In genomic region chr2:113707106-113707505, GRCh38 we compare ENCODE assay signal across 19 cellular contexts. TPM values are rescaled to one million over a fixed set of nuclear protein-coding genes. Genes with fewer than 3 reads are reported as not detected.
DNase-seq lines count a peak whose midpoint lies in the region; ATAC-seq, FAIRE-seq and TF ChIP-seq lines count a peak whose summit lies in the region.
"Had no signal": no experiment of that assay in that cellular context is flagged by ENCODE, and none has a peak within 500 bp of the region (broad histone marks: within the 10 kb centered on the region; RNA-seq: fewer than 3 reads in every experiment).

No MANE protein-coding gene starts in this region.

- no peaks in the 10 kb centered on the region for H3K9me3 ChIP-seq in small intestine (ENCODE audit: control insufficient read depth, low read depth)
- H3K9me3 ChIP-seq: MG63, SJSA1 had no signal

- no peaks in the 10 kb centered on the region for H3K4me1 Mint-ChIP-seq in activated naive CD4-positive, alpha-beta T cell treated with anti-CD3 and anti-CD28 coated beads, Interleukin-2, amount 50 U/mL, for 24 hours
- H3K4me1 Mint-ChIP-seq in activated CD4-positive, alpha-beta T cell treated with anti-CD3 and anti-CD28 coated beads for 36 hours: peaks cover 2% of the 10 kb centered on the region

- intact Hi-C loops in activated CD4-positive, alpha-beta T cell treated with anti-CD3 and anti-CD28 coated beads for 36 hours (cut with DNase I, micrococcal nuclease): no loop called here

- no peak overlapping the region for H3K4me3 Mint-ChIP-seq in activated naive CD4-positive, alpha-beta T cell treated with anti-CD3 and anti-CD28 coated beads, Interleukin-2, amount 50 U/mL, for 24 hours
- H3K4me3 Mint-ChIP-seq in activated CD4-positive, alpha-beta T cell treated with anti-CD3 and anti-CD28 coated beads for 36 hours: no peak overlapping the region
- H3K4me3 Mint-ChIP-seq: CD4-positive, alpha-beta T cell had no signal

- H3K27ac Mint-ChIP-seq in activated naive CD4-positive, alpha-beta T cell treated with anti-CD3 and anti-CD28 coated beads, Interleukin-2, amount 50 U/mL, for 24 hours: peak overlapping the region; percentile 35
- peak overlapping the region in 1 of 2 donors; percentile 60 for H3K27ac Mint-ChIP-seq in activated naive CD4-positive, alpha-beta T cell treated with anti-CD3 and anti-CD28 coated beads, Interleukin-2, amount 50 U/mL, for 72 hours
- H3K27ac Mint-ChIP-seq in activated CD4-positive, alpha-beta T cell treated with anti-CD3 and anti-CD28 coated beads for 36 hours: no peak overlapping the region
- H3K27ac Mint-ChIP-seq: CD4-positive, alpha-beta T cell had no signal

- ATAC-seq in activated naive CD4-positive, alpha-beta T cell treated with anti-CD3 and anti-CD28 coated beads, Interleukin-2, amount 50 U/mL, for 72 hours: no peak
- no peak for ATAC-seq in GM21825 (IDR thresholded peaks at IDR 0.05; ENCODE audit: unreplicated experiment)
- no peak for ATAC-seq in activated CD4-positive, alpha-beta T cell treated with anti-CD3 and anti-CD28 coated beads for 36 hours
- ATAC-seq: PC-3 had no signal

- H3K36me3 ChIP-seq in bronchial epithelial cell (ENCODE audit: control insufficient read depth, insufficient read depth, low read length) (no peaks in the 10 kb centered on the region), small intestine (ENCODE audit: control insufficient read depth in 2 of 2, insufficient read depth in 2 of 2, low read length in 2 of 2) (no peaks in the 10 kb centered on the region)
- H3K36me3 ChIP-seq: MG63, SJSA1 had no signal

- DNase-seq in activated naive CD4-positive, alpha-beta T cell treated with anti-CD3 and anti-CD28 coated beads, Interleukin-2, amount 50 U/mL, for 72 hours (ENCODE audit: low spot score in 2 of 2): no peak
- DNase-seq in bronchial epithelial cell (ENCODE audit: low read depth): peak; percentile 48
- peak; percentile 48 for DNase-seq in small intestine
- DNase-seq in HUDEP-2 (lab: John Stamatoyannopoulos, UW; ENCODE audit: unreplicated experiment in 76 of 76): no peak
- DNase-seq in activated CD4-positive, alpha-beta T cell treated with anti-CD3 and anti-CD28 coated beads for 36 hours: no peak
- DNase-seq: CD4-positive, alpha-beta T cell; DMS79 treated with DMSO at 0.1 percent for 48 hours; GDM1; MG63; NCI-H1105; NCI-H510A; NK-92 treated with Interleukin-12 subunit alpha and Interleukin-12 subunit beta, amount 100 ng/mL, for 24 hours; PC-3 had no signal

- H3K4me3 ChIP-seq in bronchial epithelial cell (ENCODE audit: low read depth, low read length) (no peak overlapping the region), small intestine (ENCODE audit: low read depth in 1 of 2, low read length in 2 of 2) (no peak overlapping the region)
- H3K4me3 ChIP-seq: MG63, SJSA1 had no signal

- no peaks in the 10 kb centered on the region for H3K4me1 ChIP-seq in small intestine (ENCODE audit: control insufficient read depth in 2 of 2, insufficient read depth in 1 of 2, low read depth in 1 of 2, low read length in 1 of 2)
- H3K4me1 ChIP-seq: SJSA1 had no signal

- H3K27me3 ChIP-seq in bronchial epithelial cell (ENCODE audit: control insufficient read depth, insufficient read depth, low read length) (no peaks in the 10 kb centered on the region), small intestine (ENCODE audit: control insufficient read depth in 2 of 2, insufficient read depth in 2 of 2, low read length in 2 of 2) (no peaks in the 10 kb centered on the region)
- H3K27me3 ChIP-seq: MG63, SJSA1 had no signal

- POLR2A ChIA-PET in activated CD4-positive, alpha-beta T cell treated with anti-CD3 and anti-CD28 coated beads for 36 hours (lab: Charles Lee): interaction anchor here (0.9 kb wide), 1 partner anchor 49 kb away, joined by 3 read pairs; the partner anchor contains the start of gene SLC35F5

- no peaks in the 10 kb centered on the region for H3K27me3 Mint-ChIP-seq in activated naive CD4-positive, alpha-beta T cell treated with anti-CD3 and anti-CD28 coated beads, Interleukin-2, amount 50 U/mL, for 24 hours
- H3K27me3 Mint-ChIP-seq in activated CD4-positive, alpha-beta T cell treated with anti-CD3 and anti-CD28 coated beads for 36 hours: no peaks in the 10 kb centered on the region
- H3K27me3 Mint-ChIP-seq: CD4-positive, alpha-beta T cell had no signal

- no peaks in the 10 kb centered on the region for H3K9me3 Mint-ChIP-seq in activated naive CD4-positive, alpha-beta T cell treated with anti-CD3 and anti-CD28 coated beads, Interleukin-2, amount 50 U/mL, for 24 hours
- H3K9me3 Mint-ChIP-seq in activated naive CD4-positive, alpha-beta T cell treated with anti-CD3 and anti-CD28 coated beads, Interleukin-2, amount 50 U/mL, for 72 hours: no peaks in the 10 kb centered on the region
- no peaks in the 10 kb centered on the region for H3K9me3 Mint-ChIP-seq in activated CD4-positive, alpha-beta T cell treated with anti-CD3 and anti-CD28 coated beads for 36 hours (ENCODE audit: low read depth)
- H3K9me3 Mint-ChIP-seq: CD4-positive, alpha-beta T cell had no signal

- FAIRE-seq in bronchial epithelial cell (lab: Jason Lieb, UNC): no peak
- peak; percentile 87 for FAIRE-seq in islet of Langerhans (lab: Jason Lieb, UNC)
- FAIRE-seq in small intestine (lab: Jason Lieb, UNC): no peak
- FAIRE-seq: D721Med, GM12892 had no signal

- 8 to 35% (median 27%) methylated on average over 1 of the region's 1 CpG for WGBS in small intestine, 3 donors

- no peak overlapping the region for H3K27ac ChIP-seq in small intestine (ENCODE audit: low read depth in 1 of 2, low read length in 1 of 2)
- H3K27ac ChIP-seq: SJSA1 had no signal

- CTCF ChIA-PET in activated CD4-positive, alpha-beta T cell treated with anti-CD3 and anti-CD28 coated beads for 36 hours (lab: Charles Lee): interaction anchor here (0.7 to 1.2 kb wide), 2 partner anchors 62 to 88 kb away, joined by 3 read pairs; no protein-coding TSS in a partner anchor

- no peak for TF ChIP-seq CTCF in bronchial epithelial cell (IDR thresholded peaks at IDR 0.05; ENCODE audit: insufficient read depth, low read length, severe bottlenecking)

- peaks cover 2% of the 10 kb centered on the region for H3K36me3 Mint-ChIP-seq in activated naive CD4-positive, alpha-beta T cell treated with anti-CD3 and anti-CD28 coated beads, Interleukin-2, amount 50 U/mL, for 24 hours
- no peaks in the 10 kb centered on the region for H3K36me3 Mint-ChIP-seq in activated naive CD4-positive, alpha-beta T cell treated with anti-CD3 and anti-CD28 coated beads, Interleukin-2, amount 50 U/mL, for 72 hours
- peaks cover 6% of the 10 kb centered on the region for H3K36me3 Mint-ChIP-seq in activated CD4-positive, alpha-beta T cell treated with anti-CD3 and anti-CD28 coated beads for 36 hours (ENCODE audit: low read depth)

RNA-seq across cellular contexts. Expression of gene SLC35F5, which starts 49.3 kb away (rescaled TPM):
- 10 to 100 TPM; 28.1 to 29.1 TPM for total RNA-seq in activated naive CD4-positive, alpha-beta T cell treated with anti-CD3 and anti-CD28 coated beads, Interleukin-2, amount 50 U/mL, for 72 hours
- total RNA-seq in bronchial epithelial cell: 112 and 130 TPM in 2 replicates
- polyA plus RNA-seq in small intestine: 10 to 100 TPM; 12.7 to 23.0 (median 16.3) TPM
- total RNA-seq in activated CD4-positive, alpha-beta T cell treated with anti-CD3 and anti-CD28 coated beads for 36 hours: 10 to 100 TPM; 13.4 to 18.4 TPM

Comparison
In these comparisons a context has a peak if more than half of its experiments do, and no peak if none do; other contexts are left out.
1. DNase-seq: peak in bronchial epithelial cell (single experiment) and small intestine (single experiment); none in activated naive CD4-positive, alpha-beta T cell treated with anti-CD3 and anti-CD28 coated beads, Interleukin-2, amount 50 U/mL, for 72 hours (0 of 2), HUDEP-2 (0 of 76) and activated CD4-positive, alpha-beta T cell treated with anti-CD3 and anti-CD28 coated beads for 36 hours (single experiment).